13 cellular contexts compared by ENCODE assay signal in the genomic region with DNA sequence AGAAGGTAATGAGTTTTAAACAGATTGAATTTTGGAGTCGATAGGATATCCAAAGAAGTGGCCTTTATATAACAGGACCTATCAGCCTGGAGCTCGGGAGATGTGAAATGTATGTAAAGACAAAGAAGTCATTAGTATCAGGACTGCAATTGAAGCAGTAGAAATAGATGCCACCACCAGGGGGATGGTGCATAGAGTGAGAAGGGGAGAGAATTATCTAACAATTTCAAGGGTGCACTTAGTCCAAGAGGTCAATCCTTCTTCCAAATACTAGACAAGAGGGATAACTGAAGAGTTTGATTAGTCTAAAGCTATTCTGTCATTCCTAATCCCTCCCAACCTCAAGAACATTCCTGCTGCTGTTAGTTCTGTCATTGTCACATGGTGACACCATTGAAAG.
DNase-seq lines count a peak whose midpoint lies in the region; ATAC-seq and TF ChIP-seq lines count a peak whose summit lies in the region.
"Had no signal": no experiment of that assay in that cellular context is flagged by ENCODE, and none has a peak within 500 bp of the region (broad histone marks: within the 10 kb centered on the region; RNA-seq: fewer than 3 reads in every experiment).

No MANE protein-coding gene starts in this region.

- H3K36me3 Mint-ChIP-seq in activated CD4-positive, alpha-beta T cell treated with anti-CD3 and anti-CD28 coated beads for 36 hours (ENCODE audit: low read depth), result no peaks in the 10 kb centered on the region
- H3K36me3 Mint-ChIP-seq in chondrocyte (ENCODE audit: low read depth), result no peaks in the 10 kb centered on the region
- H3K36me3 Mint-ChIP-seq: activated naive CD8-positive, alpha-beta T cell; memory B cell had no signal

- no peak overlapping the region for H3K4me3 Mint-ChIP-seq in activated CD4-positive, alpha-beta T cell treated with anti-CD3 and anti-CD28 coated beads for 36 hours
- H3K4me3 Mint-ChIP-seq in chondrocyte (ENCODE audit: unreplicated experiment), result no peak overlapping the region
- H3K4me3 Mint-ChIP-seq: activated naive CD8-positive, alpha-beta T cell; central memory CD8-positive, alpha-beta T cell; memory B cell had no signal

- H3K9me3 Mint-ChIP-seq in activated CD4-positive, alpha-beta T cell treated with anti-CD3 and anti-CD28 coated beads for 36 hours (ENCODE audit: low read depth), result no peaks in the 10 kb centered on the region
- H3K9me3 Mint-ChIP-seq in chondrocyte (ENCODE audit: low read depth), result peaks cover 3% of the 10 kb centered on the region
- H3K9me3 Mint-ChIP-seq: central memory CD8-positive, alpha-beta T cell had no signal

- no peak for TF ChIP-seq EP300 in gastroesophageal sphincter (IDR thresholded peaks at IDR 0.05)

- no peak for ATAC-seq in activated CD4-positive, alpha-beta T cell treated with anti-CD3 and anti-CD28 coated beads for 36 hours
- ATAC-seq in gastroesophageal sphincter, result no peak

- H3K27me3 ChIP-seq in Loucy (ENCODE audit: insufficient read depth, low read length, poor library complexity, severe bottlenecking), result no peaks in the 10 kb centered on the region
- H3K27me3 ChIP-seq in gastroesophageal sphincter, result no peaks in the 10 kb centered on the region
- H3K27me3 ChIP-seq: SJSA1 had no signal

- CTCF ChIA-PET in activated CD4-positive, alpha-beta T cell treated with anti-CD3 and anti-CD28 coated beads for 36 hours (lab: Charles Lee), result interaction anchor here (0.6 kb wide), 1 partner anchor 341 kb away, joined by 3 read pairs; no protein-coding TSS in a partner anchor

- H3F3A ChIP-seq in Loucy (ENCODE audit: low read depth), result no peaks in the 10 kb centered on the region

- TF ChIP-seq CTCF in Loucy (conservative IDR thresholded peaks at IDR 0.05; ENCODE audit: low read length), result peak; percentile 49
- peak; percentile 31 for TF ChIP-seq CTCF in chondrocyte (IDR thresholded peaks at IDR 0.05)
- TF ChIP-seq CTCF in retinal pigment epithelial cell (conservative IDR thresholded peaks at IDR 0.05; ENCODE audit: low read depth, low read length), result peak; percentile 37
- TF ChIP-seq CTCF in GM13977 (IDR thresholded peaks at IDR 0.05; ENCODE audit: extremely low read depth, insufficient read depth, missing control alignments), result no peak
- no peak for TF ChIP-seq CTCF in gastroesophageal sphincter (IDR thresholded peaks at IDR 0.05)

- in situ Hi-C loops in G401 (cut with HindIII; ENCODE audit: low sequenced_read_pairs) (no loop called here), GM13977 (cut with MboI; ENCODE audit: low pct_unique_long_range_greater_than_20kb, low sequenced_read_pairs, unreplicated experiment) (no loop called here)

- H3K9me3 ChIP-seq in Loucy (ENCODE audit: insufficient read depth, low read depth, low read length) (no peaks in the 10 kb centered on the region), gastroesophageal sphincter (no peaks in the 10 kb centered on the region)
- H3K9me3 ChIP-seq: SJSA1 had no signal

- DNase-seq in activated CD4-positive, alpha-beta T cell treated with anti-CD3 and anti-CD28 coated beads for 48 hours, result peak; percentile 3
- DNase-seq in activated CD4-positive, alpha-beta T cell treated with anti-CD3 and anti-CD28 coated beads for 36 hours, result no peak
- DNase-seq in chondrocyte (ENCODE audit: low spot score) (no peak), retinal pigment epithelial cell (ENCODE audit: low read depth) (no peak), G401 (ENCODE audit: low spot score) (no peak), GM13977 (ENCODE audit: low spot score) (no peak)

- H3K27ac ChIP-seq in gastroesophageal sphincter, result no peak overlapping the region
- H3K27ac ChIP-seq: parathyroid adenoma, SJSA1 had no signal

- no peak for TF ChIP-seq POLR2A in gastroesophageal sphincter (IDR thresholded peaks at IDR 0.05)

- H3K36me3 ChIP-seq in Loucy (ENCODE audit: insufficient read depth, low read length) (no peaks in the 10 kb centered on the region), gastroesophageal sphincter (no peaks in the 10 kb centered on the region)
- H3K36me3 ChIP-seq: SJSA1 had no signal

- H3K9me2 ChIP-seq in Loucy (replicated peaks; ENCODE audit: low read depth, low read length), result no peaks in the 10 kb centered on the region

- H3K27ac Mint-ChIP-seq in activated CD4-positive, alpha-beta T cell treated with anti-CD3 and anti-CD28 coated beads for 36 hours, result no peak overlapping the region
- no peak overlapping the region for H3K27ac Mint-ChIP-seq in chondrocyte (ENCODE audit: unreplicated experiment)
- H3K27ac Mint-ChIP-seq: activated naive CD8-positive, alpha-beta T cell; memory B cell had no signal

- no peaks in the 10 kb centered on the region for H4K20me1 ChIP-seq in Loucy (ENCODE audit: insufficient read depth, low read length, poor library complexity, severe bottlenecking)

- no peak overlapping the region for H3K4me2 ChIP-seq in Loucy (ENCODE audit: low read depth, low read length, poor library complexity, severe bottlenecking)

- peaks cover 5% of the 10 kb centered on the region for H3K27me3 Mint-ChIP-seq in activated CD4-positive, alpha-beta T cell treated with anti-CD3 and anti-CD28 coated beads for 36 hours
- H3K27me3 Mint-ChIP-seq in chondrocyte (ENCODE audit: low read depth), result peaks cover 7% of the 10 kb centered on the region

- no peak overlapping the region for H3K9ac ChIP-seq in Loucy (ENCODE audit: low read depth, low read length, poor library complexity, severe bottlenecking)
- H3K9ac ChIP-seq: parathyroid adenoma had no signal

- no peaks in the 10 kb centered on the region for H3K4me1 Mint-ChIP-seq in activated CD4-positive, alpha-beta T cell treated with anti-CD3 and anti-CD28 coated beads for 36 hours
- H3K4me1 Mint-ChIP-seq in chondrocyte (ENCODE audit: low read depth), result no peaks in the 10 kb centered on the region
- H3K4me1 Mint-ChIP-seq: central memory CD8-positive, alpha-beta T cell had no signal

- intact Hi-C loops in activated CD4-positive, alpha-beta T cell treated with anti-CD3 and anti-CD28 coated beads for 36 hours (cut with DNase I, micrococcal nuclease), result no loop called here

- 76% methylated on average over 2 of the region's 2 CpGs; no CpG with 5 or more reads in 1 of the 2 donors for WGBS in gastroesophageal sphincter (ENCODE audit: low coverage in 1 of 2), 2 donors

- no peak overlapping the region for H2AFZ ChIP-seq in Loucy (ENCODE audit: low read length)
- H2AFZ ChIP-seq: parathyroid adenoma had no signal

- POLR2A ChIA-PET in activated CD4-positive, alpha-beta T cell treated with anti-CD3 and anti-CD28 coated beads for 36 hours (lab: Charles Lee), result no interaction called here

- H3K4me1 ChIP-seq in Loucy (ENCODE audit: insufficient read depth, low read length, poor library complexity, severe bottlenecking), result peaks cover 4% of the 10 kb centered on the region
- no peaks in the 10 kb centered on the region for H3K4me1 ChIP-seq in gastroesophageal sphincter
- H3K4me1 ChIP-seq: parathyroid adenoma, SJSA1 had no signal

- no peaks in the 10 kb centered on the region for H3K79me2 ChIP-seq in Loucy (ENCODE audit: insufficient read depth, low read length)
- H3K79me2 ChIP-seq: parathyroid adenoma had no signal

- H3K4me3 ChIP-seq in Loucy (ENCODE audit: low read length, poor library complexity, severe bottlenecking) (no peak overlapping the region), retinal pigment epithelial cell (ENCODE audit: low read length) (no peak overlapping the region), gastroesophageal sphincter (no peak overlapping the region)
- H3K4me3 ChIP-seq: SJSA1 had no signal

Comparison
In these comparisons a context has a peak if more than half of its experiments do, and no peak if none do; other contexts are left out.
1. CTCF ChIP-seq: peak in Loucy (single experiment), chondrocyte (single experiment) and retinal pigment epithelial cell (single experiment); none in GM13977 (single experiment) and gastroesophageal sphincter (0 of 4).